In the genomic region with DNA sequence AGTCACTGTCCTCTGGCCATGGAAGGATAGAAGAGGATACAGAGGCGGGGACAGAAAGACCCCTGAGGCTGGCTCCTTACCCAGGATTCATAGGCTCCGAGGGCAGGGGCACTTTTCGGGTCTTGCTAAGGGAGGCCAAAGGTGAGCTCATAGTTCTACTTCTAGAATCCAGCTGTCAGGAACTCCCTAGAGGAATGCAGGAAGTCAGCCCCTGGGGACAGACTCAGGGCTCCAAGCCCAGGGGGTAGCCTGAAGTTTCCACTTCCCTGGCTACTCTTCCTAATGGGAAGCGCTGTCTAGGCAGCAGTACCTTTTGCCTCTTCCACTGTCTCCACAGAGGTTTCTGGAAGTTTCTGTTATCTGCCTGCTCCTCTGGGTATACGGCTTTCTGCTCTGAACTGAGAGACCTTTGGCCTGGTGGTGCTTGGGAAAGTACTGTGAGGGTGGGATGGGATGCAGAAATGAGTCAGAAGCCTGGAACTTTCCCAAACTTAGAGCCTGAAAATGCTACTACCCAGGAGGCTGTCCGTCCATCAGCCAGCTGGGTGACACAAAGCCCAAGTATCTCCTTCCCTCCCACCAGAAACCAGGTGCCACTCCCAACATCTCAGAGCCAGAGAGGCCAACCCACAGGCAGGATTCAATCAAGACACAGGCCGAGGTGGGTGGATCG, we compare ENCODE assay signal across 10 cellular contexts. TPM values are rescaled to one million over a fixed set of nuclear protein-coding genes. Genes with fewer than 3 reads are reported as not detected.
DNase-seq lines count a peak whose midpoint lies in the region; ATAC-seq lines count a peak whose summit lies in the region.
"Had no signal": no experiment of that assay in that cellular context is flagged by ENCODE, and none has a peak within 500 bp of the region (broad histone marks: within the 10 kb centered on the region; RNA-seq: fewer than 3 reads in every experiment).

No MANE protein-coding gene starts in this region.

- no peak overlapping the region for H3K27ac Mint-ChIP-seq in activated T-cell treated with anti-CD3 and anti-CD28 coated beads, Interleukin-2, amount 50 U/mL, for 72 hours

- ATAC-seq in activated T-cell treated with anti-CD3 and anti-CD28 coated beads, Interleukin-2, amount 50 U/mL, for 72 hours (replicated peaks in 1 of 2) = no peak
- ATAC-seq: upper lobe of right lung had no signal

- H3K4me3 Mint-ChIP-seq in activated T-cell treated with anti-CD3 and anti-CD28 coated beads, Interleukin-2, amount 50 U/mL, for 72 hours = no peak overlapping the region

- H3K4me1 Mint-ChIP-seq in activated T-cell treated with anti-CD3 and anti-CD28 coated beads, Interleukin-2, amount 50 U/mL, for 72 hours (ENCODE audit: low read depth) = peaks cover 32% of the 10 kb centered on the region

- H3K36me3 Mint-ChIP-seq in activated T-cell treated with anti-CD3 and anti-CD28 coated beads, Interleukin-2, amount 50 U/mL, for 72 hours (ENCODE audit: insufficient read depth in 2 of 2) = no peaks in the 10 kb centered on the region

- DNase-seq in DMS 273 (lab: John Stamatoyannopoulos, UW; ENCODE audit: unreplicated experiment) = peak; percentile 39
- DNase-seq in DMS 273 treated with DMSO at 0.1 percent for 48 hours (lab: John Stamatoyannopoulos, UW) = no peak
- DNase-seq in NCI-H226 = peak; percentile 90
- peak; percentile 79 for DNase-seq in fibroblast of peridontal ligament (ENCODE audit: extremely low read depth)
- DNase-seq in renal cortical epithelial cell (ENCODE audit: low read depth) = peak; percentile 60
- DNase-seq in NCI-H2029 (lab: John Stamatoyannopoulos, UW) = no peak
- DNase-seq in activated T-cell treated with anti-CD3 and anti-CD28 coated beads, Interleukin-2, amount 50 U/mL, for 72 hours = no peak
- no peak for DNase-seq in HK-2 (ENCODE audit: unreplicated experiment)
- DNase-seq: NCI-H510A treated with DMSO at 0.1 percent for 48 hours, upper lobe of right lung had no signal

- H3K9me3 Mint-ChIP-seq in activated T-cell treated with anti-CD3 and anti-CD28 coated beads, Interleukin-2, amount 50 U/mL, for 72 hours = no peaks in the 10 kb centered on the region

- no peaks in the 10 kb centered on the region for H3K27me3 Mint-ChIP-seq in activated T-cell treated with anti-CD3 and anti-CD28 coated beads, Interleukin-2, amount 50 U/mL, for 72 hours (ENCODE audit: low read depth)

RNA-seq across cellular contexts. Expression of a gene that starts 3.6 kb away (rescaled TPM):
- 1.9 and 9.6 TPM in 2 replicates for total RNA-seq in renal cortical epithelial cell
- total RNA-seq in activated T-cell treated with anti-CD3 and anti-CD28 coated beads, Interleukin-2, amount 50 U/mL, for 72 hours = 10 to 100 TPM; 19.1 to 19.3 TPM

RNA-seq across cellular contexts. Expression of a gene that starts 14.9 kb away (rescaled TPM):
- total RNA-seq in renal cortical epithelial cell = not detected in 2 replicates
- total RNA-seq in activated T-cell treated with anti-CD3 and anti-CD28 coated beads, Interleukin-2, amount 50 U/mL, for 72 hours = 100 to 1,000 TPM; 213 to 245 TPM

RNA-seq across cellular contexts. Expression of a gene that starts 23.0 kb away (rescaled TPM):
- total RNA-seq in renal cortical epithelial cell = 12.8 and 17.5 TPM in 2 replicates
- 100 to 1,000 TPM; 148 to 165 TPM for total RNA-seq in activated T-cell treated with anti-CD3 and anti-CD28 coated beads, Interleukin-2, amount 50 U/mL, for 72 hours

RNA-seq across cellular contexts. Expression of a gene that starts 51.1 kb away (rescaled TPM):
- 0.35 and 7.1 TPM in 2 replicates for total RNA-seq in renal cortical epithelial cell
- 1 to 10 TPM; 1.6 to 2.3 TPM for total RNA-seq in activated T-cell treated with anti-CD3 and anti-CD28 coated beads, Interleukin-2, amount 50 U/mL, for 72 hours

Comparison
In these comparisons a context has a peak if more than half of its experiments do, and no peak if none do; other contexts are left out.
1. DNase-seq: peak in DMS 273 (single experiment), NCI-H226 (single experiment), fibroblast of peridontal ligament (single experiment) and renal cortical epithelial cell (single experiment); none in DMS 273 treated with DMSO at 0.1 percent for 48 hours (single experiment), NCI-H2029 (single experiment), activated T-cell treated with anti-CD3 and anti-CD28 coated beads, Interleukin-2, amount 50 U/mL, for 72 hours (0 of 2) and HK-2 (single experiment).
2. RNA of a gene that starts 14.9 kb away (total RNA-seq): 213 to 245 TPM in activated T-cell treated with anti-CD3 and anti-CD28 coated beads, Interleukin-2, amount 50 U/mL, for 72 hours; not detected in renal cortical epithelial cell; every median in the first group is over 100 times any median in the second.